ENCODE assay signal across 1 cellular context in the genomic region with DNA sequence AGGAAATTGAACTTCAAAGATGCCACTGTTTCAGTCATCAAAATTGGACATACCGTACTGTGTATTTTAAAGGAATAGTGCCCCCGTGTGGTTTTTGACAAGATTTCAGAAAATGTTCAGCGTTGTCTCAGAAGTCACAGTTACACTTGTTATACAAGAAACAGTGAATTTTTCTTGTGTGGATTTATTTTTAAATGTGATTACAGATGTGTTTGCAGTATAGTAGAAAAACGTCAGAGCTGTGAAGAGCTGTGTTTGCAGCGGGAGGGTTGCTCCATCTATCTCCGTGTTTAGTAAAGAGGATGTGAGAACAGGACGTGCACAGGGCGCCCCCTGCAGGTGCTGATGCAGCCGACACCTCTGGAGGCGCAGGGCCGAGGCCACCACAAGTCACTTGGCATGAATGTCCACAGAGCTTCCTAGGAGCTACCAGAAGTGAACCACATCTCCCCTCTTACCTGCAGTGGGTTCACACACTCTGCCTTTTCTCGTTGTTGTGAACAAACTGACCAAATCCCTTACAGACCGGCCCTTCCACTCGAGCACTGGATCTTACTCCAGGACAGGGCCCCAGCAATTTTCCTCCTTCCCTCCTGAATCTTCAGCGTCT.
TF ChIP-seq lines count a peak whose summit lies in the region.

No MANE protein-coding gene starts in this region.

TF ChIP-seq in HepG2, 621 proteins besides CTCF, POLR2A, EP300 and RAD21 (continued from another document and continues in another):
- TF ChIP-seq ATM (IDR thresholded peaks at IDR 0.05; ENCODE audit: borderline replicate concordance): no peak
- TF ChIP-seq, protein P1, sequence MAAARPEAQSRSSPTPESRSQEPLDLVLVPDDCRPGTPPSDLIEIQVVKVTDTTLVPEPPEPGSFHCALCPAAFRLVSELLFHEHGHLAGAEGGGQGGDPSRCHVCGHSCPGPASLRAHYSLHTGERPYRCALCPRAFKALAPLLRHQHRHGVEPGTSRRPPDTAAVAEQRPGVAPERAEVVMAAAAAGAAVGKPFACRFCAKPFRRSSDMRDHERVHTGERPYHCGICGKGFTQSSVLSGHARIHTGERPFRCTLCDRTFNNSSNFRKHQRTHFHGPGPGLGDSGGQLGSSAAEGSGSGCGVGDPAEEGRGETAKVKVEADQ (CRISPR knock-in tag; IDR thresholded peaks at IDR 0.05; ENCODE audit: borderline replicate concordance): no peak
- no peak for TF ChIP-seq ZFYVE20 (CRISPR knock-in tag; IDR thresholded peaks at IDR 0.05; ENCODE audit: borderline replicate concordance, low read depth)
- no peak for TF ChIP-seq ZNF773 (CRISPR knock-in tag; IDR thresholded peaks at IDR 0.05; ENCODE audit: borderline replicate concordance)
- no peak for TF ChIP-seq MEIS1 (CRISPR knock-in tag; IDR thresholded peaks at IDR 0.05; ENCODE audit: borderline replicate concordance)
- peak; percentile 42; the same call in 1 of the 2 replicates for TF ChIP-seq FOSL2 (CRISPR knock-in tag; IDR thresholded peaks at IDR 0.05)
- TF ChIP-seq YEATS2 (CRISPR knock-in tag; IDR thresholded peaks at IDR 0.05; ENCODE audit: borderline replicate concordance): no peak
- TF ChIP-seq SMARCC2 (IDR thresholded peaks at IDR 0.05): no peak
- TF ChIP-seq TEAD3 (CRISPR knock-in tag; optimal IDR thresholded peaks at IDR 0.05; ENCODE audit: borderline replicate concordance): peak; percentile 45
- no peak for TF ChIP-seq KLF12 (CRISPR knock-in tag; IDR thresholded peaks at IDR 0.05; ENCODE audit: borderline replicate concordance)
- TF ChIP-seq ZNF589 (CRISPR knock-in tag; conservative IDR thresholded peaks at IDR 0.05): no peak
- no peak for TF ChIP-seq HOXA9 (CRISPR knock-in tag; IDR thresholded peaks at IDR 0.05; ENCODE audit: borderline replicate concordance)
- TF ChIP-seq, protein P2, sequence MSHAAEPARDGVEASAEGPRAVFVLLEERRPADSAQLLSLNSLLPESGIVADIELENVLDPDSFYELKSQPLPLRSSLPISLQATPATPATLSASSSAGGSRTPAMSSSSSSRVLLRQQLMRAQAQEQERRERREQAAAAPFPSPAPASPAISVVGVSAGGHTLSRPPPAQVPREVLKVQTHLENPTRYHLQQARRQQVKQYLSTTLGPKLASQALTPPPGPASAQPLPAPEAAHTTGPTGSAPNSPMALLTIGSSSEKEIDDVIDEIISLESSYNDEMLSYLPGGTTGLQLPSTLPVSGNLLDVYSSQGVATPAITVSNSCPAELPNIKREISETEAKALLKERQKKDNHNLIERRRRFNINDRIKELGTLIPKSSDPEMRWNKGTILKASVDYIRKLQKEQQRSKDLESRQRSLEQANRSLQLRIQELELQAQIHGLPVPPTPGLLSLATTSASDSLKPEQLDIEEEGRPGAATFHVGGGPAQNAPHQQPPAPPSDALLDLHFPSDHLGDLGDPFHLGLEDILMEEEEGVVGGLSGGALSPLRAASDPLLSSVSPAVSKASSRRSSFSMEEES (CRISPR knock-in tag; IDR thresholded peaks at IDR 0.05): 0 out of 2 replicates have a peak, but pooled peaks have one; percentile 27
- TF ChIP-seq DNMT1 (CRISPR knock-in tag; IDR thresholded peaks at IDR 0.05): no peak
- no peak for TF ChIP-seq ZFP90 (CRISPR knock-in tag; IDR thresholded peaks at IDR 0.05; ENCODE audit: borderline replicate concordance)
- no peak for TF ChIP-seq SOX6 (IDR thresholded peaks at IDR 0.05)
- TF ChIP-seq SOX6 (CRISPR knock-in tag; IDR thresholded peaks at IDR 0.05): no peak
- no peak for TF ChIP-seq ZFP36L2 (CRISPR knock-in tag; IDR thresholded peaks at IDR 0.05)
- TF ChIP-seq ZNF460 (CRISPR knock-in tag; IDR thresholded peaks at IDR 0.05; ENCODE audit: borderline replicate concordance): no peak
- peak; percentile 84 for TF ChIP-seq KDM2A (CRISPR knock-in tag; IDR thresholded peaks at IDR 0.05; ENCODE audit: borderline replicate concordance, low read depth)
- TF ChIP-seq ZNF121 (CRISPR knock-in tag; IDR thresholded peaks at IDR 0.05): no peak
- no peak for TF ChIP-seq TARDBP (CRISPR knock-in tag; IDR thresholded peaks at IDR 0.05)
- peak; percentile 38; the same call in 1 of the 2 replicates for TF ChIP-seq PHF8 (CRISPR knock-in tag; IDR thresholded peaks at IDR 0.05)
- no peak for TF ChIP-seq KLF9 (CRISPR knock-in tag; IDR thresholded peaks at IDR 0.05; ENCODE audit: low read depth)
- no peak for TF ChIP-seq ZMYM3 (CRISPR knock-in tag; IDR thresholded peaks at IDR 0.05)
- TF ChIP-seq FOXJ3 (CRISPR knock-in tag; IDR thresholded peaks at IDR 0.05; ENCODE audit: borderline replicate concordance): peak; percentile 54; the same call in 1 of the 2 replicates
- 0 out of 2 replicates have a peak, but pooled peaks have one; percentile 61 for TF ChIP-seq ZNF124 (CRISPR knock-in tag; IDR thresholded peaks at IDR 0.05)
- TF ChIP-seq POGZ (CRISPR knock-in tag; IDR thresholded peaks at IDR 0.05): no peak
- TF ChIP-seq ZNF776 (CRISPR knock-in tag; IDR thresholded peaks at IDR 0.05): no peak
- no peak for TF ChIP-seq ZNF749 (CRISPR knock-in tag; IDR thresholded peaks at IDR 0.05; ENCODE audit: borderline replicate concordance)
- no peak for TF ChIP-seq NFE2L2 (IDR thresholded peaks at IDR 0.05; ENCODE audit: low read length)
- peak; percentile 33; the same call in 1 of the 2 replicates for TF ChIP-seq REPIN1 (CRISPR knock-in tag; IDR thresholded peaks at IDR 0.05; ENCODE audit: borderline replicate concordance, low read depth)
- TF ChIP-seq, protein P3, sequence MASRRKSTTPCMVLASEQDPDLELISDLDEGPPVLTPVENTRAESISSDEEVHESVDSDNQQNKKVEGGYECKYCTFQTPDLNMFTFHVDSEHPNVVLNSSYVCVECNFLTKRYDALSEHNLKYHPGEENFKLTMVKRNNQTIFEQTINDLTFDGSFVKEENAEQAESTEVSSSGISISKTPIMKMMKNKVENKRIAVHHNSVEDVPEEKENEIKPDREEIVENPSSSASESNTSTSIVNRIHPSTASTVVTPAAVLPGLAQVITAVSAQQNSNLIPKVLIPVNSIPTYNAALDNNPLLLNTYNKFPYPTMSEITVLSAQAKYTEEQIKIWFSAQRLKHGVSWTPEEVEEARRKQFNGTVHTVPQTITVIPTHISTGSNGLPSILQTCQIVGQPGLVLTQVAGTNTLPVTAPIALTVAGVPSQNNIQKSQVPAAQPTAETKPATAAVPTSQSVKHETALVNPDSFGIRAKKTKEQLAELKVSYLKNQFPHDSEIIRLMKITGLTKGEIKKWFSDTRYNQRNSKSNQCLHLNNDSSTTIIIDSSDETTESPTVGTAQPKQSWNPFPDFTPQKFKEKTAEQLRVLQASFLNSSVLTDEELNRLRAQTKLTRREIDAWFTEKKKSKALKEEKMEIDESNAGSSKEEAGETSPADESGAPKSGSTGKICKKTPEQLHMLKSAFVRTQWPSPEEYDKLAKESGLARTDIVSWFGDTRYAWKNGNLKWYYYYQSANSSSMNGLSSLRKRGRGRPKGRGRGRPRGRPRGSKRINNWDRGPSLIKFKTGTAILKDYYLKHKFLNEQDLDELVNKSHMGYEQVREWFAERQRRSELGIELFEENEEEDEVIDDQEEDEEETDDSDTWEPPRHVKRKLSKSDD (CRISPR knock-in tag; IDR thresholded peaks at IDR 0.05; ENCODE audit: low read depth): no peak
- no peak for TF ChIP-seq ZNF558 (CRISPR knock-in tag; IDR thresholded peaks at IDR 0.05; ENCODE audit: borderline replicate concordance)
- TF ChIP-seq, protein P4, sequence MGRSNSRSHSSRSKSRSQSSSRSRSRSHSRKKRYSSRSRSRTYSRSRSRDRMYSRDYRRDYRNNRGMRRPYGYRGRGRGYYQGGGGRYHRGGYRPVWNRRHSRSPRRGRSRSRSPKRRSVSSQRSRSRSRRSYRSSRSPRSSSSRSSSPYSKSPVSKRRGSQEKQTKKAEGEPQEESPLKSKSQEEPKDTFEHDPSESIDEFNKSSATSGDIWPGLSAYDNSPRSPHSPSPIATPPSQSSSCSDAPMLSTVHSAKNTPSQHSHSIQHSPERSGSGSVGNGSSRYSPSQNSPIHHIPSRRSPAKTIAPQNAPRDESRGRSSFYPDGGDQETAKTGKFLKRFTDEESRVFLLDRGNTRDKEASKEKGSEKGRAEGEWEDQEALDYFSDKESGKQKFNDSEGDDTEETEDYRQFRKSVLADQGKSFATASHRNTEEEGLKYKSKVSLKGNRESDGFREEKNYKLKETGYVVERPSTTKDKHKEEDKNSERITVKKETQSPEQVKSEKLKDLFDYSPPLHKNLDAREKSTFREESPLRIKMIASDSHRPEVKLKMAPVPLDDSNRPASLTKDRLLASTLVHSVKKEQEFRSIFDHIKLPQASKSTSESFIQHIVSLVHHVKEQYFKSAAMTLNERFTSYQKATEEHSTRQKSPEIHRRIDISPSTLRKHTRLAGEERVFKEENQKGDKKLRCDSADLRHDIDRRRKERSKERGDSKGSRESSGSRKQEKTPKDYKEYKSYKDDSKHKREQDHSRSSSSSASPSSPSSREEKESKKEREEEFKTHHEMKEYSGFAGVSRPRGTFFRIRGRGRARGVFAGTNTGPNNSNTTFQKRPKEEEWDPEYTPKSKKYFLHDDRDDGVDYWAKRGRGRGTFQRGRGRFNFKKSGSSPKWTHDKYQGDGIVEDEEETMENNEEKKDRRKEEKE (IDR thresholded peaks at IDR 0.05): no peak
- TF ChIP-seq, protein P5, sequence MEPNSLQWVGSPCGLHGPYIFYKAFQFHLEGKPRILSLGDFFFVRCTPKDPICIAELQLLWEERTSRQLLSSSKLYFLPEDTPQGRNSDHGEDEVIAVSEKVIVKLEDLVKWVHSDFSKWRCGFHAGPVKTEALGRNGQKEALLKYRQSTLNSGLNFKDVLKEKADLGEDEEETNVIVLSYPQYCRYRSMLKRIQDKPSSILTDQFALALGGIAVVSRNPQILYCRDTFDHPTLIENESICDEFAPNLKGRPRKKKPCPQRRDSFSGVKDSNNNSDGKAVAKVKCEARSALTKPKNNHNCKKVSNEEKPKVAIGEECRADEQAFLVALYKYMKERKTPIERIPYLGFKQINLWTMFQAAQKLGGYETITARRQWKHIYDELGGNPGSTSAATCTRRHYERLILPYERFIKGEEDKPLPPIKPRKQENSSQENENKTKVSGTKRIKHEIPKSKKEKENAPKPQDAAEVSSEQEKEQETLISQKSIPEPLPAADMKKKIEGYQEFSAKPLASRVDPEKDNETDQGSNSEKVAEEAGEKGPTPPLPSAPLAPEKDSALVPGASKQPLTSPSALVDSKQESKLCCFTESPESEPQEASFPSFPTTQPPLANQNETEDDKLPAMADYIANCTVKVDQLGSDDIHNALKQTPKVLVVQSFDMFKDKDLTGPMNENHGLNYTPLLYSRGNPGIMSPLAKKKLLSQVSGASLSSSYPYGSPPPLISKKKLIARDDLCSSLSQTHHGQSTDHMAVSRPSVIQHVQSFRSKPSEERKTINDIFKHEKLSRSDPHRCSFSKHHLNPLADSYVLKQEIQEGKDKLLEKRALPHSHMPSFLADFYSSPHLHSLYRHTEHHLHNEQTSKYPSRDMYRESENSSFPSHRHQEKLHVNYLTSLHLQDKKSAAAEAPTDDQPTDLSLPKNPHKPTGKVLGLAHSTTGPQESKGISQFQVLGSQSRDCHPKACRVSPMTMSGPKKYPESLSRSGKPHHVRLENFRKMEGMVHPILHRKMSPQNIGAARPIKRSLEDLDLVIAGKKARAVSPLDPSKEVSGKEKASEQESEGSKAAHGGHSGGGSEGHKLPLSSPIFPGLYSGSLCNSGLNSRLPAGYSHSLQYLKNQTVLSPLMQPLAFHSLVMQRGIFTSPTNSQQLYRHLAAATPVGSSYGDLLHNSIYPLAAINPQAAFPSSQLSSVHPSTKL (CRISPR knock-in tag; IDR thresholded peaks at IDR 0.05): peak; percentile 74
- TF ChIP-seq, protein P6, sequence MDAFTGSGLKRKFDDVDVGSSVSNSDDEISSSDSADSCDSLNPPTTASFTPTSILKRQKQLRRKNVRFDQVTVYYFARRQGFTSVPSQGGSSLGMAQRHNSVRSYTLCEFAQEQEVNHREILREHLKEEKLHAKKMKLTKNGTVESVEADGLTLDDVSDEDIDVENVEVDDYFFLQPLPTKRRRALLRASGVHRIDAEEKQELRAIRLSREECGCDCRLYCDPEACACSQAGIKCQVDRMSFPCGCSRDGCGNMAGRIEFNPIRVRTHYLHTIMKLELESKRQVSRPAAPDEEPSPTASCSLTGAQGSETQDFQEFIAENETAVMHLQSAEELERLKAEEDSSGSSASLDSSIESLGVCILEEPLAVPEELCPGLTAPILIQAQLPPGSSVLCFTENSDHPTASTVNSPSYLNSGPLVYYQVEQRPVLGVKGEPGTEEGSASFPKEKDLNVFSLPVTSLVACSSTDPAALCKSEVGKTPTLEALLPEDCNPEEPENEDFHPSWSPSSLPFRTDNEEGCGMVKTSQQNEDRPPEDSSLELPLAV (CRISPR knock-in tag; conservative IDR thresholded peaks at IDR 0.05; ENCODE audit: low read depth): no peak
- TF ChIP-seq CCDC6 (CRISPR knock-in tag; IDR thresholded peaks at IDR 0.05): no peak
- TF ChIP-seq, protein P7, sequence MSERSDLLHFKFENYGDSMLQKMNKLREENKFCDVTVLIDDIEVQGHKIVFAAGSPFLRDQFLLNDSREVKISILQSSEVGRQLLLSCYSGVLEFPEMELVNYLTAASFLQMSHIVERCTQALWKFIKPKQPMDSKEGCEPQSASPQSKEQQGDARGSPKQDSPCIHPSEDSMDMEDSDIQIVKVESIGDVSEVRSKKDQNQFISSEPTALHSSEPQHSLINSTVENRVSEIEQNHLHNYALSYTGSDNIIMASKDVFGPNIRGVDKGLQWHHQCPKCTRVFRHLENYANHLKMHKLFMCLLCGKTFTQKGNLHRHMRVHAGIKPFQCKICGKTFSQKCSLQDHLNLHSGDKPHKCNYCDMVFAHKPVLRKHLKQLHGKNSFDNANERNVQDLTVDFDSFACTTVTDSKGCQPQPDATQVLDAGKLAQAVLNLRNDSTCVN (CRISPR knock-in tag; IDR thresholded peaks at IDR 0.05; ENCODE audit: borderline replicate concordance): 0 out of 2 replicates have a peak, but pooled peaks have one; percentile 21
- TF ChIP-seq ETV5 (CRISPR knock-in tag; IDR thresholded peaks at IDR 0.05; ENCODE audit: borderline replicate concordance): peak; percentile 57
- 0 out of 2 replicates have a peak, but pooled peaks have one; percentile 11 for TF ChIP-seq TBX2 (CRISPR knock-in tag; IDR thresholded peaks at IDR 0.05; ENCODE audit: borderline replicate concordance)
- 0 out of 2 replicates have a peak, but pooled peaks have one; percentile 34 for TF ChIP-seq MYC (CRISPR knock-in tag; IDR thresholded peaks at IDR 0.05; ENCODE audit: borderline replicate concordance)
- TF ChIP-seq HIVEP1 (CRISPR knock-in tag; IDR thresholded peaks at IDR 0.05): no peak
- TF ChIP-seq ZNF546 (CRISPR knock-in tag; conservative IDR thresholded peaks at IDR 0.05): no peak
- no peak for TF ChIP-seq NFKBIZ (CRISPR knock-in tag; IDR thresholded peaks at IDR 0.05)
- TF ChIP-seq ZNF619 (CRISPR knock-in tag; IDR thresholded peaks at IDR 0.05): no peak
